Comparison of ENCODE assay signal across 19 cellular contexts in the genomic region with DNA sequence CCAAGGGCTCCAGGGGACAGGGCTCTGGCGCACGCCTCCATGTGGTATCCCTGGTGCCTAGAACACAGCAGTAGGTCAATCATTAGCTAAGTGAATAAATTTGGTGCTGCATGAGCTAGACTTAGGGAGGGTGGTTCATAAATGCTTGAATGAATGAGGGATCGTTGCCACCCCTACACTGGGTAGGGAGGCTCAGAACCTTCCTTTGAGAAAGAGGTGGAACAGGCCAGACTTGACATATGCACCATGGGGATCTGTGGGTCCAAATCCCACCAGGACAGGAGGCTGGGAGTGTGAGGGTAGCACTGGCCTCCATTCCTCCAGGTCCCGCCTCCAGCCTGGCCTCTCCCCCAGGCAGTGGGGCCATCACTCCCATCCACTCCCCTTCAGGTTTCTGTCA. TPM values are rescaled to one million over a fixed set of nuclear protein-coding genes. Genes with fewer than 3 reads are reported as not detected.
"Had no signal": no experiment of that assay in that cellular context is flagged by ENCODE, and none has a peak within 500 bp of the region (broad histone marks: within the 10 kb centered on the region; RNA-seq: fewer than 3 reads in every experiment).

No MANE protein-coding gene starts in this region.

- H3K9me3 ChIP-seq: left ventricle myocardium inferior, testis had no signal

- H3K4me2 ChIP-seq: smooth muscle cell had no signal

- H3K27me3 Mint-ChIP-seq: activated naive CD8-positive, alpha-beta T cell treated with anti-CD3 and anti-CD28 coated beads, Interleukin-2, amount 50 U/mL, for 24 hours; stimulated activated naive CD8-positive, alpha-beta T cell treated with anti-CD3 and anti-CD28 coated beads, Interleukin-15, amount 100 ng/mL, for 72 hours had no signal

- H3K27me3 ChIP-seq: testis had no signal

- H3K9me3 Mint-ChIP-seq: activated naive CD4-positive, alpha-beta T cell treated with anti-CD3 and anti-CD28 coated beads for 36 hours; activated naive CD8-positive, alpha-beta T cell treated with anti-CD3 and anti-CD28 coated beads, Interleukin-2, amount 50 U/mL, for 24 hours; natural killer cell; stimulated activated naive CD8-positive, alpha-beta T cell treated with anti-CD3 and anti-CD28 coated beads, Interleukin-15, amount 100 ng/mL, for 72 hours had no signal

- H3K36me3 Mint-ChIP-seq: natural killer cell had no signal

- H3K4me3 ChIP-seq: left ventricle myocardium inferior, smooth muscle cell, testis had no signal

- H3K4me1 Mint-ChIP-seq: activated naive CD8-positive, alpha-beta T cell treated with anti-CD3 and anti-CD28 coated beads, Interleukin-2, amount 50 U/mL, for 24 hours had no signal

- DNase-seq: activated CD4-positive, alpha-beta T cell treated with anti-CD3 and anti-CD28 coated beads, Interleukin-2, amount 50 U/mL, for 1 hour; activated CD8-positive, alpha-beta memory T cell treated with anti-CD3 and anti-CD28 coated beads for 24 hours; activated naive CD4-positive, alpha-beta T cell treated with anti-CD3 and anti-CD28 coated beads for 36 hours; activated naive CD8-positive, alpha-beta T cell treated with anti-CD3 and anti-CD28 coated beads, Interleukin-2, amount 50 U/mL, for 24 hours; hypothalamus; left ventricle myocardium inferior; natural killer cell; nucleus accumbens; right cardiac atrium; stimulated activated naive CD8-positive, alpha-beta T cell treated with anti-CD3 and anti-CD28 coated beads, Interleukin-15, amount 100 ng/mL, for 72 hours; testis had no signal

- H3K27ac ChIP-seq: left ventricle myocardium inferior, testis had no signal

- H3K27ac Mint-ChIP-seq: activated naive CD4-positive, alpha-beta T cell treated with anti-CD3 and anti-CD28 coated beads for 36 hours; activated naive CD8-positive, alpha-beta T cell treated with anti-CD3 and anti-CD28 coated beads, Interleukin-2, amount 50 U/mL, for 24 hours; natural killer cell had no signal

- ATAC-seq: activated CD4-positive, CD25-positive, alpha-beta regulatory T cell treated with anti-CD3 and anti-CD28 coated beads, Interleukin-2, amount 50 U/mL, for 24 hours; activated naive CD8-positive, alpha-beta T cell treated with anti-CD3 and anti-CD28 coated beads, Interleukin-2, amount 50 U/mL, for 24 hours; esophagus mucosa; natural killer cell; right cardiac atrium; stimulated activated naive CD8-positive, alpha-beta T cell treated with anti-CD3 and anti-CD28 coated beads, Interleukin-15, amount 100 ng/mL, for 72 hours had no signal

- H3K4me3 Mint-ChIP-seq: activated naive CD4-positive, alpha-beta T cell treated with anti-CD3 and anti-CD28 coated beads for 36 hours; activated naive CD8-positive, alpha-beta T cell treated with anti-CD3 and anti-CD28 coated beads, Interleukin-2, amount 50 U/mL, for 24 hours; natural killer cell; stimulated activated naive CD8-positive, alpha-beta T cell treated with anti-CD3 and anti-CD28 coated beads, Interleukin-15, amount 100 ng/mL, for 72 hours had no signal

RNA-seq across cellular contexts. Expression of gene TULP1, which starts 29.6 kb away (rescaled TPM):
- total RNA-seq: activated naive CD4-positive, alpha-beta T cell treated with anti-CD3 and anti-CD28 coated beads for 36 hours; aorta; esophagus mucosa; fibroblast of villous mesenchyme; kidney epithelial cell; left ventricle myocardium inferior; mucosa of gallbladder; natural killer cell; posterior vena cava had no signal
